ENCODE assay signal across 29 cellular contexts in the genomic region with DNA sequence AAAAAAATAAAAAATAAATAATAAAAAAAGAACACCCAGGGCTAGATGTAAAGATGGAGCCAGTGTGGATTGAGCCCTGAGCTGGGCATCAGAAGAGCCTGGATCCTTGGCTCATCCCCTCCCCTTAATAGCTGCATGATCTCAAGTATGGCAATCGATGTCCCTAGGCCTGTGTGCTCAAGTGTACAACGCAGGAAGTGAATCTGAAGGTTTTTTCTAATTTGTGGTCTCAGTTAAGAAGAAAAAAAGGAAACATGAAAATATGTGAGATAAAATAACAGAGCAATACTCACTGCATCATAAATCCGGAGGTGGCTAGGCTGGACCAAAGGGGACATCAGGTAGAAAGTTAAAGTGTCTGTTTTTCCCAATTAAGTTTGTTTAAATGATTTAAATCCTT. TPM values are rescaled to one million over a fixed set of nuclear protein-coding genes. Genes with fewer than 3 reads are reported as not detected.
DNase-seq lines count a peak whose midpoint lies in the region; ATAC-seq and TF ChIP-seq lines count a peak whose summit lies in the region.
"Had no signal": no experiment of that assay in that cellular context is flagged by ENCODE, and none has a peak within 500 bp of the region (broad histone marks: within the 10 kb centered on the region; RNA-seq: fewer than 3 reads in every experiment).

No MANE protein-coding gene starts in this region.

- H3K9ac ChIP-seq in Loucy (ENCODE audit: low read depth, low read length, poor library complexity, severe bottlenecking), result no peak overlapping the region

- no peak for ATAC-seq in GM18909 (IDR thresholded peaks at IDR 0.05; ENCODE audit: poor library complexity, unreplicated experiment)
- ATAC-seq: K562; naive thymus-derived CD4-positive, alpha-beta T cell; Panc1; stimulated activated naive CD8-positive, alpha-beta T cell treated with anti-CD3 and anti-CD28 coated beads, Interleukin-15, amount 100 ng/mL, for 72 hours; T-cell had no signal

- H3K4me1 Mint-ChIP-seq in nephron (peaks cover 15% of the 10 kb centered on the region), endothelial cell (ENCODE audit: unreplicated experiment) (no peaks in the 10 kb centered on the region)
- H3K4me1 Mint-ChIP-seq: activated CD4-positive, alpha-beta memory T cell treated with anti-CD3 and anti-CD28 coated beads, Interleukin-2, amount 10 ng/mL, durations not matched to agents 7 days and 5 days; activated naive CD4-positive, alpha-beta T cell treated with anti-CD3 and anti-CD28 coated beads, Interleukin-2, amount 50 U/mL, for 24 hours; CD8-positive, alpha-beta memory T cell; stimulated activated naive CD8-positive, alpha-beta T cell treated with anti-CD3 and anti-CD28 coated beads, Interleukin-15, amount 100 ng/mL, for 72 hours; T-cell had no signal

- no peaks in the 10 kb centered on the region for H3K9me3 ChIP-seq in Loucy (ENCODE audit: insufficient read depth, low read depth, low read length)
- H3K9me3 ChIP-seq in esophagus muscularis mucosa, result no peaks in the 10 kb centered on the region
- H3K9me3 ChIP-seq: MG63, tibial artery had no signal

- H3K4me3 ChIP-seq in ACC112 (ENCODE audit: low read depth, low read length) (no peak overlapping the region), Loucy (ENCODE audit: low read length, poor library complexity, severe bottlenecking) (no peak overlapping the region), brain microvascular endothelial cell (ENCODE audit: low read depth, low read length) (no peak overlapping the region), esophagus muscularis mucosa (no peak overlapping the region)
- H3K4me3 ChIP-seq: coronary artery, K562, MG63, tibial artery had no signal

- no peaks in the 10 kb centered on the region for H3K36me3 ChIP-seq in ACC112 (ENCODE audit: insufficient read depth, low read length)
- no peaks in the 10 kb centered on the region for H3K36me3 ChIP-seq in Loucy (ENCODE audit: insufficient read depth, low read length)
- H3K36me3 ChIP-seq in brain microvascular endothelial cell (replicated peaks), result no peaks in the 10 kb centered on the region
- H3K36me3 ChIP-seq in esophagus muscularis mucosa, result no peaks in the 10 kb centered on the region
- H3K36me3 ChIP-seq: MG63, tibial artery had no signal

- H3K79me2 ChIP-seq in ACC112 (ENCODE audit: control insufficient read depth, insufficient read depth, low read length, unreplicated experiment) (no peaks in the 10 kb centered on the region), Loucy (ENCODE audit: insufficient read depth, low read length) (no peaks in the 10 kb centered on the region)

- no peak overlapping the region for H3K4me3 Mint-ChIP-seq in nephron
- H3K4me3 Mint-ChIP-seq in endothelial cell (ENCODE audit: unreplicated experiment), result no peak overlapping the region
- H3K4me3 Mint-ChIP-seq: activated CD4-positive, alpha-beta memory T cell treated with anti-CD3 and anti-CD28 coated beads, Interleukin-2, amount 10 ng/mL, durations not matched to agents 7 days and 5 days; activated naive CD4-positive, alpha-beta T cell treated with anti-CD3 and anti-CD28 coated beads, Interleukin-2, amount 50 U/mL, for 24 hours; CD8-positive, alpha-beta memory T cell; naive thymus-derived CD4-positive, alpha-beta T cell; stimulated activated naive CD8-positive, alpha-beta T cell treated with anti-CD3 and anti-CD28 coated beads, Interleukin-15, amount 100 ng/mL, for 72 hours; T-cell had no signal

- H3F3A ChIP-seq in Loucy (ENCODE audit: low read depth), result no peaks in the 10 kb centered on the region

- H4K20me1 ChIP-seq in Loucy (ENCODE audit: insufficient read depth, low read length, poor library complexity, severe bottlenecking), result no peaks in the 10 kb centered on the region

- H3K4me2 ChIP-seq in Loucy (ENCODE audit: low read depth, low read length, poor library complexity, severe bottlenecking), result peak overlapping the region; percentile 18

- peak overlapping the region; percentile 85 for H3K27ac ChIP-seq in ACC112 (ENCODE audit: low read depth, low read length)
- H3K27ac ChIP-seq in brain microvascular endothelial cell, result peak overlapping the region; percentile 56
- H3K27ac ChIP-seq in esophagus muscularis mucosa (replicated peaks in 1 of 4), result no peak overlapping the region
- H3K27ac ChIP-seq: coronary artery, tibial artery had no signal

- no peak for TF ChIP-seq CTCF in Loucy (conservative IDR thresholded peaks at IDR 0.05; ENCODE audit: low read length)
- no peak for TF ChIP-seq CTCF in brain microvascular endothelial cell (IDR thresholded peaks at IDR 0.05; ENCODE audit: low read depth, low read length, missing control alignments)
- no peak for TF ChIP-seq CTCF in nephron (IDR thresholded peaks at IDR 0.05; ENCODE audit: unreplicated experiment in 3 of 3)
- no peak for TF ChIP-seq CTCF in endothelial cell (IDR thresholded peaks at IDR 0.05; ENCODE audit: unreplicated experiment)
- no peak for TF ChIP-seq CTCF in esophagus muscularis mucosa (IDR thresholded peaks at IDR 0.05)

- DNase-seq in brain microvascular endothelial cell (no peak), NCI-H446 (lab: John Stamatoyannopoulos, UW) (no peak), endothelial cell (ENCODE audit: low spot score) (no peak), esophagus muscularis mucosa (ENCODE audit: extremely low spot score) (no peak)
- DNase-seq: activated CD4-positive, alpha-beta memory T cell treated with anti-CD3 and anti-CD28 coated beads, Interleukin-2, amount 10 ng/mL, durations not matched to agents 7 days and 5 days; activated CD4-positive, CD25-positive, alpha-beta regulatory T cell; amygdala; CD8-positive, alpha-beta memory T cell; DMS153; effector memory CD4-positive, alpha-beta T cell; MG63; naive thymus-derived CD4-positive, alpha-beta T cell; NCI-H1436; NCI-H2081 treated with DMSO at 0.1 percent for 48 hours; NCI-H446 treated with DMSO at 0.1 percent for 48 hours; NCI-H82; stimulated activated naive CD8-positive, alpha-beta T cell treated with anti-CD3 and anti-CD28 coated beads, Interleukin-15, amount 100 ng/mL, for 72 hours; T-cell; tibial artery had no signal

- no peaks in the 10 kb centered on the region for H3K9me2 ChIP-seq in Loucy (replicated peaks; ENCODE audit: low read depth, low read length)

- H3K27me3 ChIP-seq in ACC112 (ENCODE audit: insufficient read depth, low read length) (no peaks in the 10 kb centered on the region), Loucy (ENCODE audit: insufficient read depth, low read length, poor library complexity, severe bottlenecking) (no peaks in the 10 kb centered on the region), brain microvascular endothelial cell (replicated peaks) (no peaks in the 10 kb centered on the region), esophagus muscularis mucosa (no peaks in the 10 kb centered on the region)
- H3K27me3 ChIP-seq: MG63, tibial artery had no signal

- no peak for TF ChIP-seq EP300 in esophagus muscularis mucosa (IDR thresholded peaks at IDR 0.05)

- TF ChIP-seq POLR2A in esophagus muscularis mucosa (IDR thresholded peaks at IDR 0.05; ENCODE audit: low read depth), result no peak

- in situ Hi-C loops in brain microvascular endothelial cell (cut with HindIII; ENCODE audit: low pct_ligation_motif_present, low sequenced_read_pairs), result no loop called here

- no peak overlapping the region for H2AFZ ChIP-seq in ACC112 (ENCODE audit: low read length, unreplicated experiment)
- no peak overlapping the region for H2AFZ ChIP-seq in Loucy (ENCODE audit: low read length)

- H3K9me3 Mint-ChIP-seq in nephron (no peaks in the 10 kb centered on the region), endothelial cell (ENCODE audit: unreplicated experiment) (no peaks in the 10 kb centered on the region)
- H3K9me3 Mint-ChIP-seq: activated CD4-positive, alpha-beta memory T cell treated with anti-CD3 and anti-CD28 coated beads, Interleukin-2, amount 10 ng/mL, durations not matched to agents 7 days and 5 days; activated naive CD4-positive, alpha-beta T cell treated with anti-CD3 and anti-CD28 coated beads, Interleukin-2, amount 50 U/mL, for 24 hours; activated T-helper 2 cell treated with anti-CD3 and anti-CD28 coated beads, Interferon-gamma antibody, Interleukin-2, Interleukin-4, amounts not matched to agents 10 μg/mL and 5 μg/mL and 100 μg/mL, durations not matched to agents 14 hours and 24 hours and 36 hours; CD8-positive, alpha-beta memory T cell; stimulated activated naive CD8-positive, alpha-beta T cell treated with anti-CD3 and anti-CD28 coated beads, Interleukin-15, amount 100 ng/mL, for 72 hours; T-cell had no signal

- H3K27me3 Mint-ChIP-seq in nephron (ENCODE audit: low read depth), result no peaks in the 10 kb centered on the region
- H3K27me3 Mint-ChIP-seq in endothelial cell (ENCODE audit: unreplicated experiment), result no peaks in the 10 kb centered on the region
- H3K27me3 Mint-ChIP-seq: T-cell had no signal

- H3K27ac Mint-ChIP-seq in nephron (peak overlapping the region; percentile 64 to 97 (median 95)), endothelial cell (ENCODE audit: unreplicated experiment) (no peak overlapping the region)
- H3K27ac Mint-ChIP-seq: activated CD4-positive, alpha-beta memory T cell treated with anti-CD3 and anti-CD28 coated beads, Interleukin-2, amount 10 ng/mL, durations not matched to agents 7 days and 5 days; activated naive CD4-positive, alpha-beta T cell treated with anti-CD3 and anti-CD28 coated beads, Interleukin-2, amount 50 U/mL, for 24 hours; activated T-helper 2 cell treated with anti-CD3 and anti-CD28 coated beads, Interferon-gamma antibody, Interleukin-2, Interleukin-4, amounts not matched to agents 10 μg/mL and 5 μg/mL and 100 μg/mL, durations not matched to agents 14 hours and 24 hours and 36 hours; CD8-positive, alpha-beta memory T cell; naive thymus-derived CD4-positive, alpha-beta T cell; stimulated activated naive CD8-positive, alpha-beta T cell treated with anti-CD3 and anti-CD28 coated beads, Interleukin-15, amount 100 ng/mL, for 72 hours; T-cell had no signal

- H3K36me3 Mint-ChIP-seq in nephron (ENCODE audit: low read depth) (no peaks in the 10 kb centered on the region), endothelial cell (ENCODE audit: low read depth, unreplicated experiment) (no peaks in the 10 kb centered on the region)
- H3K36me3 Mint-ChIP-seq: activated naive CD4-positive, alpha-beta T cell treated with anti-CD3 and anti-CD28 coated beads, Interleukin-2, amount 50 U/mL, for 24 hours; CD8-positive, alpha-beta memory T cell; naive thymus-derived CD4-positive, alpha-beta T cell; T-cell had no signal

- intact Hi-C loops in esophagus muscularis mucosa (cut with DNase I), result no loop called here

- peaks cover 19% of the 10 kb centered on the region for H3K4me1 ChIP-seq in ACC112 (ENCODE audit: control insufficient read depth, insufficient read depth, low read length, unreplicated experiment)
- peaks cover 14% of the 10 kb centered on the region for H3K4me1 ChIP-seq in Loucy (ENCODE audit: insufficient read depth, low read length, poor library complexity, severe bottlenecking)
- no peaks in the 10 kb centered on the region for H3K4me1 ChIP-seq in esophagus muscularis mucosa

- WGBS in esophagus muscularis mucosa, result 88% methylated on average over 3 of the region's 3 CpGs

RNA-seq across cellular contexts. Expression of a gene that starts 47.3 kb away (rescaled TPM):
- total RNA-seq in endothelial cell (ENCODE audit: unreplicated experiment) (2.7 TPM), esophagus muscularis mucosa (1 to 10 TPM in 1 of 4 donors, under 1 TPM in 3; 0.63 to 1.7 (median 0.83) TPM)
- total RNA-seq: A172; activated T-helper 2 cell treated with anti-CD3 and anti-CD28 coated beads, Interferon-gamma antibody, Interleukin-2, Interleukin-4, amounts not matched to agents 10 μg/mL and 5 μg/mL and 100 μg/mL, durations not matched to agents 14 hours and 24 hours and 36 hours; K562 had no signal

Comparison
In these comparisons a context has a peak if more than half of its experiments do, and no peak if none do; other contexts are left out.
1. H3K27ac ChIP-seq: peak in ACC112 (single experiment) and brain microvascular endothelial cell (single experiment); none in esophagus muscularis mucosa (0 of 4).